ENCODE assay signal across 1 cellular context in genomic region chr5:166022065-166022464, GRCh38.
TF ChIP-seq lines count a peak whose summit lies in the region.

No MANE protein-coding gene starts in this region.

TF ChIP-seq in HepG2, 621 proteins besides CTCF, POLR2A, EP300 and RAD21 (continued from another document):
- TF ChIP-seq PRDM15 (CRISPR knock-in tag; IDR thresholded peaks at IDR 0.05) (no peak), TCF7 (IDR thresholded peaks at IDR 0.05; ENCODE audit: low read depth) (no peak)
